Comparison of ENCODE assay signal across 16 cellular contexts in the genomic region with DNA sequence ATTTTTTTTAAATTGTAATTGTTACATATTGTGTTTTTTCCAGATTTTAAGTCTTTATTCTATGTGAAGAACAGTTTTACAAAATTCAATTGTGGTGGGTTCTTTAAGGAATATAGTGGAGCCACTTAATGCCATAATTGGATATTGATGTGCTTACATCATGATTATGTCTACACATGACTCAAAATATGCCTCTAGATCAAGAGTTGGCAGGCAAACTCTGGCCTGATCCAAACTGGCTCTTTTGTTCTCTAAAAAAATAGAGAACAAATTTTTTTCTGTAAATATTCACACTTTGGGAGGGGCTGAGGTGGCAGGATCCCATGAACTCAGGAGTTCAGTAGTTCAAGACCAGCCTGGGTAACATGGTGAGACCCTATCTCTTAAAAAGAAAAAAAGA.
"Had no signal": no experiment of that assay in that cellular context is flagged by ENCODE, and none has a peak within 500 bp of the region (broad histone marks: within the 10 kb centered on the region; RNA-seq: fewer than 3 reads in every experiment).

No MANE protein-coding gene starts in this region.

- ATAC-seq: activated T-cell treated with anti-CD3 and anti-CD28 coated beads, Interleukin-2, amount 50 U/mL, for 72 hours; effector memory CD8-positive, alpha-beta T cell; gastroesophageal sphincter; stimulated activated naive CD8-positive, alpha-beta T cell treated with anti-CD3 and anti-CD28 coated beads, Interleukin-15, Interleukin-2, amounts not matched to agents 100 U/mL and 50 U/mL, for 24 hours had no signal

- DNase-seq: activated CD4-positive, alpha-beta memory T cell treated with anti-CD3 and anti-CD28 coated beads for 36 hours; activated CD4-positive, CD25-positive, alpha-beta regulatory T cell treated with anti-CD3 and anti-CD28 coated beads, Interleukin-2, amount 50 U/mL, for 72 hours; activated gamma-delta T cell treated with Interleukin-2 at 50 U/mL for 16 hours; activated T-cell treated with anti-CD3 and anti-CD28 coated beads, Interleukin-2, amount 50 U/mL, for 72 hours; cortex of kidney; effector memory CD8-positive, alpha-beta T cell; erythroblast; kidney glomerular epithelial cell; pancreas; stimulated activated CD4-positive, alpha-beta T cell treated with anti-CD3 and anti-CD28 coated beads, Interleukin-4, amount 100 ng/mL, for 1 hour; stimulated activated CD8-positive, alpha-beta memory T cell treated with anti-CD3 and anti-CD28 coated beads, Interleukin-4, amount 100 ng/mL, for 48 hours; stimulated activated naive CD8-positive, alpha-beta T cell treated with anti-CD3 and anti-CD28 coated beads, Interleukin-15, Interleukin-2, amounts not matched to agents 100 U/mL and 50 U/mL, for 24 hours; SW 1271; upper lobe of left lung had no signal

- H3K9me3 ChIP-seq: gastroesophageal sphincter, pancreas, upper lobe of left lung had no signal

- H2AFZ ChIP-seq: neural progenitor cell had no signal

- H3K4me2 ChIP-seq: neural progenitor cell had no signal

- H3K27me3 ChIP-seq: gastroesophageal sphincter, neural progenitor cell, pancreas, upper lobe of left lung had no signal

- H3K4me3 ChIP-seq: gastroesophageal sphincter, neural progenitor cell, pancreas, upper lobe of left lung had no signal

- H3K36me3 ChIP-seq: pancreas had no signal

- H3K27ac ChIP-seq: gastroesophageal sphincter, neural progenitor cell, pancreas, upper lobe of left lung had no signal

- H3K9ac ChIP-seq: neural progenitor cell had no signal
